ENCODE assay signal across 21 cellular contexts in the genomic region with DNA sequence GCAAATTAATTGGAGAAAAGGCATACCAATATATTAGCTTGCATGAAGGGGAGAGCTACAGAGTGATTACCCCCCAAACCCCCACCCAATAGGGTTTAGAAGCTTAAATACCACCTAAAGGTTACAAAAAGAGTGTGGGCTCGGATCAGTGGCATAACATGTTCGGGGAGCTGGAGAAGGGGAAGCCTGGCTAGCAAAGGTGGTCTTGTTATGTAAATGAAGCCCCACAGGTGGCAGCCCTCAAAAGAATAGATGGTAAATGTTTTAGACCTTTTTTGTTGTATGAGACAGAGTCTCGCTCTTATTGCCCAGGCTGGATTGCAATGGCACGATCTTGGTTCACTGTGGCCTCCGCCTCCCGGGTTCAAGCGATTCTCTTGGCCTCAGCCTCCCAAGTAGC.
"Had no signal": no experiment of that assay in that cellular context is flagged by ENCODE, and none has a peak within 500 bp of the region (broad histone marks: within the 10 kb centered on the region; RNA-seq: fewer than 3 reads in every experiment).

No MANE protein-coding gene starts in this region.

- DNase-seq: activated CD4-positive, alpha-beta T cell treated with anti-CD3 and anti-CD28 coated beads for 1 hour; activated CD8-positive, alpha-beta memory T cell treated with anti-CD3 and anti-CD28 coated beads for 24 hours; activated CD8-positive, alpha-beta memory T cell treated with anti-CD3 and anti-CD28 coated beads, Interleukin-2, amount 50 U/mL, for 48 hours; activated effector memory CD4-positive, alpha-beta T cell treated with anti-CD3 and anti-CD28 coated beads, Interleukin-2, amount 50 U/mL, for 16 hours; activated naive CD4-positive, alpha-beta T cell treated with anti-CD3 and anti-CD28 coated beads, Interleukin-2, amount 50 U/mL, for 16 hours; activated T-cell treated with anti-CD3 and anti-CD28 coated beads, Interleukin-2, amount 50 U/mL, for 48 hours; adrenal gland; heart left ventricle; nucleus accumbens; spleen; stimulated activated naive CD4-positive, alpha-beta T cell treated with Interleukin-2 at 50 U/mL for 16 hours had no signal

- H3K27ac Mint-ChIP-seq: mesothelial cell of epicardium; natural killer cell treated with Interleukin-12 subunit alpha and Interleukin-12 subunit beta and Interleukin-15 and Interleukin-18, amount 100 ng/mL, for 72 hours; T-helper 1 cell treated with Interleukin-12 subunit alpha and Interleukin-12 subunit beta and Interleukin-4 antibody, amounts not matched to agents 30 μg/mL and 1 μg/mL, for 36 hours had no signal

- H3K4me3 ChIP-seq: adrenal gland, breast epithelium, coronary artery, esophagus muscularis mucosa, gastroesophageal sphincter, heart left ventricle, lung, spleen, tibial nerve had no signal

- H3K9me3 ChIP-seq: adrenal gland, breast epithelium, gastroesophageal sphincter, heart left ventricle, spleen, tibial nerve had no signal

- H3K27me3 Mint-ChIP-seq: natural killer cell treated with Interleukin-12 subunit alpha and Interleukin-12 subunit beta and Interleukin-15 and Interleukin-18, amount 100 ng/mL, for 72 hours had no signal

- H3K27me3 ChIP-seq: adrenal gland, breast epithelium, esophagus muscularis mucosa, gastroesophageal sphincter, heart left ventricle, spleen, tibial nerve had no signal

- H3K4me3 Mint-ChIP-seq: mesothelial cell of epicardium; natural killer cell treated with Interleukin-12 subunit alpha and Interleukin-12 subunit beta and Interleukin-15 and Interleukin-18, amount 100 ng/mL, for 72 hours; T-helper 1 cell treated with Interleukin-12 subunit alpha and Interleukin-12 subunit beta and Interleukin-4 antibody, amounts not matched to agents 30 μg/mL and 1 μg/mL, for 36 hours had no signal

- ATAC-seq: natural killer cell treated with Interleukin-12 subunit alpha and Interleukin-12 subunit beta and Interleukin-15 and Interleukin-18, amount 100 ng/mL, for 72 hours had no signal

- H3K4me1 ChIP-seq: breast epithelium had no signal

- H3K9me3 Mint-ChIP-seq: mesothelial cell of epicardium; natural killer cell treated with Interleukin-12 subunit alpha and Interleukin-12 subunit beta and Interleukin-15 and Interleukin-18, amount 100 ng/mL, for 72 hours; T-helper 1 cell treated with Interleukin-12 subunit alpha and Interleukin-12 subunit beta and Interleukin-4 antibody, amounts not matched to agents 30 μg/mL and 1 μg/mL, for 36 hours had no signal

- H3K27ac ChIP-seq: adrenal gland, breast epithelium, coronary artery, esophagus muscularis mucosa, gastroesophageal sphincter, heart left ventricle, tibial nerve, VCaP had no signal
